ENCODE assay signal across 1 cellular context in the genomic region with DNA sequence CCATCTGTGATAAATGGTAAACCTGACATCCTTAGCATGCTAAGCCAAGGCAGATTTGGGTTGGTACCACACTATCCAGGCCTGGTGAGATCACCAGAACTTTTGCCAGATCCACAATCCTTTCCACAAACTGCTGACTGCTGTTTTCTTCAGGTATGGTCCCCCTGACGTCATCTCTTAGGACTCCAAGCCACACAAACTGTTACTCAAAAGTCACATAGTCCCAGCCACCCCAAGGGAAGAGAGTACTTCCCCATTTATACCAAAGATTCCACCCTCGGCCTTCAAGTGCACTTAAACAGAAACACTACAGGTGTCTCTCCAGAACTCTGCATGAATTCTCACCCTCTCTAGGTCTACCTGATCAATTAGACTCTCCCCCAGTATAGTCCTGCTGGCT.
TF ChIP-seq lines count a peak whose summit lies in the region.

No MANE protein-coding gene starts in this region.

TF ChIP-seq in GM23338, 12 proteins besides CTCF, POLR2A, EP300 and RAD21:
- TF ChIP-seq, protein P1, sequence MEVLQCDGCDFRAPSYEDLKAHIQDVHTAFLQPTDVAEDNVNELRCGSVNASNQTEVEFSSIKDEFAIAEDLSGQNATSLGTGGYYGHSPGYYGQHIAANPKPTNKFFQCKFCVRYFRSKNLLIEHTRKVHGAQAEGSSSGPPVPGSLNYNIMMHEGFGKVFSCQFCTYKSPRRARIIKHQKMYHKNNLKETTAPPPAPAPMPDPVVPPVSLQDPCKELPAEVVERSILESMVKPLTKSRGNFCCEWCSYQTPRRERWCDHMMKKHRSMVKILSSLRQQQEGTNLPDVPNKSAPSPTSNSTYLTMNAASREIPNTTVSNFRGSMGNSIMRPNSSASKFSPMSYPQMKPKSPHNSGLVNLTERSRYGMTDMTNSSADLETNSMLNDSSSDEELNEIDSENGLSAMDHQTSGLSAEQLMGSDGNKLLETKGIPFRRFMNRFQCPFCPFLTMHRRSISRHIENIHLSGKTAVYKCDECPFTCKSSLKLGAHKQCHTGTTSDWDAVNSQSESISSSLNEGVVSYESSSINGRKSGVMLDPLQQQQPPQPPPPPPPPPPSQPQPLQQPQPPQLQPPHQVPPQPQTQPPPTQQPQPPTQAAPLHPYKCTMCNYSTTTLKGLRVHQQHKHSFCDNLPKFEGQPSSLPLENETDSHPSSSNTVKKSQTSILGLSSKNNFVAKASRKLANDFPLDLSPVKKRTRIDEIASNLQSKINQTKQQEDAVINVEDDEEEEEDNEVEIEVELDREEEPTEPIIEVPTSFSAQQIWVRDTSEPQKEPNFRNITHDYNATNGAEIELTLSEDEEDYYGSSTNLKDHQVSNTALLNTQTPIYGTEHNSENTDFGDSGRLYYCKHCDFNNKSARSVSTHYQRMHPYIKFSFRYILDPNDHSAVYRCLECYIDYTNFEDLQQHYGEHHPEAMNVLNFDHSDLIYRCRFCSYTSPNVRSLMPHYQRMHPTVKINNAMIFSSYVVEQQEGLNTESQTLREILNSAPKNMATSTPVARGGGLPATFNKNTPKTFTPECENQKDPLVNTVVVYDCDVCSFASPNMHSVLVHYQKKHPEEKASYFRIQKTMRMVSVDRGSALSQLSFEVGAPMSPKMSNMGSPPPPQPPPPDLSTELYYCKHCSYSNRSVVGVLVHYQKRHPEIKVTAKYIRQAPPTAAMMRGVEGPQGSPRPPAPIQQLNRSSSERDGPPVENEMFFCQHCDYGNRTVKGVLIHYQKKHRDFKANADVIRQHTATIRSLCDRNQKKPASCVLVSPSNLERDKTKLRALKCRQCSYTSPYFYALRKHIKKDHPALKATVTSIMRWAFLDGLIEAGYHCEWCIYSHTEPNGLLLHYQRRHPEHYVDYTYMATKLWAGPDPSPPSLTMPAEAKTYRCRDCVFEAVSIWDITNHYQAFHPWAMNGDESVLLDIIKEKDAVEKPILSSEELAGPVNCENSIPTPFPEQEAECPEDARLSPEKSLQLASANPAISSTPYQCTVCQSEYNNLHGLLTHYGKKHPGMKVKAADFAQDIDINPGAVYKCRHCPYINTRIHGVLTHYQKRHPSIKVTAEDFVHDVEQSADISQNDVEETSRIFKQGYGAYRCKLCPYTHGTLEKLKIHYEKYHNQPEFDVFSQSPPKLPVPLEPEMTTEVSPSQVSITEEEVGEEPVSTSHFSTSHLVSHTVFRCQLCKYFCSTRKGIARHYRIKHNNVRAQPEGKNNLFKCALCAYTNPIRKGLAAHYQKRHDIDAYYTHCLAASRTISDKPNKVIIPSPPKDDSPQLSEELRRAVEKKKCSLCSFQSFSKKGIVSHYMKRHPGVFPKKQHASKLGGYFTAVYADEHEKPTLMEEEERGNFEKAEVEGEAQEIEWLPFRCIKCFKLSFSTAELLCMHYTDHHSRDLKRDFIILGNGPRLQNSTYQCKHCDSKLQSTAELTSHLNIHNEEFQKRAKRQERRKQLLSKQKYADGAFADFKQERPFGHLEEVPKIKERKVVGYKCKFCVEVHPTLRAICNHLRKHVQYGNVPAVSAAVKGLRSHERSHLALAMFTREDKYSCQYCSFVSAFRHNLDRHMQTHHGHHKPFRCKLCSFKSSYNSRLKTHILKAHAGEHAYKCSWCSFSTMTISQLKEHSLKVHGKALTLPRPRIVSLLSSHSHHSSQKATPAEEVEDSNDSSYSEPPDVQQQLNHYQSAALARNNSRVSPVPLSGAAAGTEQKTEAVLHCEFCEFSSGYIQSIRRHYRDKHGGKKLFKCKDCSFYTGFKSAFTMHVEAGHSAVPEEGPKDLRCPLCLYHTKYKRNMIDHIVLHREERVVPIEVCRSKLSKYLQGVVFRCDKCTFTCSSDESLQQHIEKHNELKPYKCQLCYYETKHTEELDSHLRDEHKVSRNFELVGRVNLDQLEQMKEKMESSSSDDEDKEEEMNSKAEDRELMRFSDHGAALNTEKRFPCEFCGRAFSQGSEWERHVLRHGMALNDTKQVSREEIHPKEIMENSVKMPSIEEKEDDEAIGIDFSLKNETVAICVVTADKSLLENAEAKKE (CRISPR knock-in tag; IDR thresholded peaks at IDR 0.05): no peak
- TF ChIP-seq CREB1 (CRISPR knock-in tag; IDR thresholded peaks at IDR 0.05; ENCODE audit: low read depth) (no peak), JUNB (IDR thresholded peaks at IDR 0.05; ENCODE audit: unreplicated experiment) (no peak), ZNF114 (CRISPR knock-in tag; IDR thresholded peaks at IDR 0.05) (no peak), POLR2AphosphoS5 (IDR thresholded peaks at IDR 0.05; ENCODE audit: low read depth) (no peak), EZH2phosphoT487 (IDR thresholded peaks at IDR 0.05; ENCODE audit: unreplicated experiment) (no peak), ZNF331 (CRISPR knock-in tag; IDR thresholded peaks at IDR 0.05; ENCODE audit: low read depth) (no peak), STAT1 (IDR thresholded peaks at IDR 0.05; ENCODE audit: unreplicated experiment) (no peak), EZH2 (IDR thresholded peaks at IDR 0.05; ENCODE audit: low read depth, unreplicated experiment) (no peak), NANOG (IDR thresholded peaks at IDR 0.05; ENCODE audit: borderline replicate concordance) (no peak)
- TF ChIP-seq, protein P2, sequence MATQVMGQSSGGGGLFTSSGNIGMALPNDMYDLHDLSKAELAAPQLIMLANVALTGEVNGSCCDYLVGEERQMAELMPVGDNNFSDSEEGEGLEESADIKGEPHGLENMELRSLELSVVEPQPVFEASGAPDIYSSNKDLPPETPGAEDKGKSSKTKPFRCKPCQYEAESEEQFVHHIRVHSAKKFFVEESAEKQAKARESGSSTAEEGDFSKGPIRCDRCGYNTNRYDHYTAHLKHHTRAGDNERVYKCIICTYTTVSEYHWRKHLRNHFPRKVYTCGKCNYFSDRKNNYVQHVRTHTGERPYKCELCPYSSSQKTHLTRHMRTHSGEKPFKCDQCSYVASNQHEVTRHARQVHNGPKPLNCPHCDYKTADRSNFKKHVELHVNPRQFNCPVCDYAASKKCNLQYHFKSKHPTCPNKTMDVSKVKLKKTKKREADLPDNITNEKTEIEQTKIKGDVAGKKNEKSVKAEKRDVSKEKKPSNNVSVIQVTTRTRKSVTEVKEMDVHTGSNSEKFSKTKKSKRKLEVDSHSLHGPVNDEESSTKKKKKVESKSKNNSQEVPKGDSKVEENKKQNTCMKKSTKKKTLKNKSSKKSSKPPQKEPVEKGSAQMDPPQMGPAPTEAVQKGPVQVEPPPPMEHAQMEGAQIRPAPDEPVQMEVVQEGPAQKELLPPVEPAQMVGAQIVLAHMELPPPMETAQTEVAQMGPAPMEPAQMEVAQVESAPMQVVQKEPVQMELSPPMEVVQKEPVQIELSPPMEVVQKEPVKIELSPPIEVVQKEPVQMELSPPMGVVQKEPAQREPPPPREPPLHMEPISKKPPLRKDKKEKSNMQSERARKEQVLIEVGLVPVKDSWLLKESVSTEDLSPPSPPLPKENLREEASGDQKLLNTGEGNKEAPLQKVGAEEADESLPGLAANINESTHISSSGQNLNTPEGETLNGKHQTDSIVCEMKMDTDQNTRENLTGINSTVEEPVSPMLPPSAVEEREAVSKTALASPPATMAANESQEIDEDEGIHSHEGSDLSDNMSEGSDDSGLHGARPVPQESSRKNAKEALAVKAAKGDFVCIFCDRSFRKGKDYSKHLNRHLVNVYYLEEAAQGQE (IDR thresholded peaks at IDR 0.05; ENCODE audit: unreplicated experiment): no peak
- TF ChIP-seq, protein P3, sequence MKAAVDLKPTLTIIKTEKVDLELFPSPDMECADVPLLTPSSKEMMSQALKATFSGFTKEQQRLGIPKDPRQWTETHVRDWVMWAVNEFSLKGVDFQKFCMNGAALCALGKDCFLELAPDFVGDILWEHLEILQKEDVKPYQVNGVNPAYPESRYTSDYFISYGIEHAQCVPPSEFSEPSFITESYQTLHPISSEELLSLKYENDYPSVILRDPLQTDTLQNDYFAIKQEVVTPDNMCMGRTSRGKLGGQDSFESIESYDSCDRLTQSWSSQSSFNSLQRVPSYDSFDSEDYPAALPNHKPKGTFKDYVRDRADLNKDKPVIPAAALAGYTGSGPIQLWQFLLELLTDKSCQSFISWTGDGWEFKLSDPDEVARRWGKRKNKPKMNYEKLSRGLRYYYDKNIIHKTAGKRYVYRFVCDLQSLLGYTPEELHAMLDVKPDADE (IDR thresholded peaks at IDR 0.05): no peak
